ENCODE assay signal across 15 cellular contexts in the genomic region with DNA sequence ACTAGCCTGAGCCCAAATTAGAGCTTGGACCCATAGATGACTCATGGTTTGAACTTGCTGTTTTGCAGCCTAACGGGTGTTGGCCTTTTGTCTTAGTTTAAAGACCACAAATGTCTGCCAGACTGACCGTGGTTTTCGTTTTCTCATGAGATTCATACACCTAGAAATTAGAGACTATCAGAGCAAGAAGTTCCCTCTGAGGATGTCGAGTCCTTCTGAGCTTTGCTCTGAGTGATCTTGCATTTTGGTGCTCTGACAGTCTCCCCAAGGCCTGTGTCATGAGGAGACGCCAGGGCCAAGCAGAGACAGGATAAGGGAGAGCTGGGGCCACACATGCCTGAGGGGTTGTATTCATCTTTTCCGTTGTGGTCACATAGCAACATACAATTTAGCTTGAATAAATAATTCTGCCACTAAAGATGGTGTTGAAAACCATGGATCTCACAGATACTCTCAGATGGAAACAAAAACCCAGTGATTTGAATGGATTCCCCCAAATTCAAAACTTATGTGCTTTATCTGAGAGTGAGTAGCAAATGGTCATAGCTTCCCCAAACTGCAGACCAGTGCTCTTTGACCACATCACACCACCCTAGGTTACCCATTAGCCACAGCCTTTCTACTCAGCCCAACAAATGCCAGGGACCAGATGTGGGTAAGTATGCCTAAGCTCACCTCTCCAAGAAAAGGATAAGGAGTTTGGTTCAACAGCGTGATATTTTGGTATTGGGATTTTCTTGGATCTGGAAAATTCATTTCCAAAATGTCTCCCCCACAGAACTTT.
A peak's percentile ranks its signal among the peaks of the same experiment; 100 is the strongest.
DNase-seq lines count a peak whose midpoint lies in the region; ATAC-seq and TF ChIP-seq lines count a peak whose summit lies in the region.
"Had no signal": no experiment of that assay in that cellular context is flagged by ENCODE, and none has a peak within 500 bp of the region (broad histone marks: within the 10 kb centered on the region; RNA-seq: fewer than 3 reads in every experiment).

No MANE protein-coding gene starts in this region.

- H3K9me3 ChIP-seq in SJSA1 (replicated peaks), result no peaks in the 10 kb centered on the region
- H3K9me3 ChIP-seq: left ventricle myocardium inferior, neutrophil, vagina had no signal

- H3K27ac ChIP-seq in SJSA1 (peak overlapping the region; percentile 76), coronary artery (no peak overlapping the region)
- H3K27ac ChIP-seq: left ventricle myocardium inferior, neutrophil, vagina had no signal

- in situ Hi-C loops in GM13977 (cut with MboI; ENCODE audit: low pct_unique_long_range_greater_than_20kb, low sequenced_read_pairs, unreplicated experiment), result no loop called here

- no peak for TF ChIP-seq CTCF in coronary artery (IDR thresholded peaks at IDR 0.05)
- TF ChIP-seq CTCF in GM13977 (IDR thresholded peaks at IDR 0.05; ENCODE audit: extremely low read depth, insufficient read depth, missing control alignments), result no peak

- H3K4me3 ChIP-seq in SJSA1 (no peak overlapping the region), coronary artery (no peak overlapping the region)
- H3K4me3 ChIP-seq: left ventricle myocardium inferior, vagina had no signal

- DNase-seq in AG20443 (ENCODE audit: low spot score) (peak; percentile 77), SJSA1 (ENCODE audit: low read depth in 1 of 2, low spot score in 2 of 2) (peak; percentile 83 to 89), glomerular visceral epithelial cell (ENCODE audit: extremely low spot score) (peak; percentile 70), T-helper 2 cell (no peak), coronary artery (ENCODE audit: low spot score) (no peak), GM13977 (ENCODE audit: low spot score) (no peak)
- DNase-seq in stimulated activated CD8-positive, alpha-beta memory T cell treated with anti-CD3 and anti-CD28 coated beads, Interleukin-4, amount 100 ng/mL, for 48 hours, result no peak
- DNase-seq: activated CD8-positive, alpha-beta memory T cell treated with anti-CD3 and anti-CD28 coated beads, Interleukin-2, amount 50 U/mL, for 48 hours; H7; head of caudate nucleus; Kasumi-1; left ventricle myocardium inferior had no signal

- H3K27me3 ChIP-seq in SJSA1 (replicated peaks), result no peaks in the 10 kb centered on the region
- H3K27me3 ChIP-seq: neutrophil, vagina had no signal

- ATAC-seq in GM19463 (IDR thresholded peaks at IDR 0.05; ENCODE audit: unreplicated experiment), result peak; percentile 60

- H3K36me3 ChIP-seq in SJSA1, result no peaks in the 10 kb centered on the region
- H3K36me3 ChIP-seq: left ventricle myocardium inferior, neutrophil, vagina had no signal

- peaks cover 24% of the 10 kb centered on the region for H3K4me1 ChIP-seq in SJSA1 (replicated peaks)

Comparison
In these comparisons a context has a peak if more than half of its experiments do, and no peak if none do; other contexts are left out.
1. DNase-seq: peak in AG20443 (single experiment), SJSA1 (2 of 2) and glomerular visceral epithelial cell (single experiment); none in T-helper 2 cell (0 of 5), stimulated activated CD8-positive, alpha-beta memory T cell treated with anti-CD3 and anti-CD28 coated beads, Interleukin-4, amount 100 ng/mL, for 48 hours (single experiment), coronary artery (single experiment) and GM13977 (single experiment).